Comparison of ENCODE assay signal across 1 cellular context in the genomic region with DNA sequence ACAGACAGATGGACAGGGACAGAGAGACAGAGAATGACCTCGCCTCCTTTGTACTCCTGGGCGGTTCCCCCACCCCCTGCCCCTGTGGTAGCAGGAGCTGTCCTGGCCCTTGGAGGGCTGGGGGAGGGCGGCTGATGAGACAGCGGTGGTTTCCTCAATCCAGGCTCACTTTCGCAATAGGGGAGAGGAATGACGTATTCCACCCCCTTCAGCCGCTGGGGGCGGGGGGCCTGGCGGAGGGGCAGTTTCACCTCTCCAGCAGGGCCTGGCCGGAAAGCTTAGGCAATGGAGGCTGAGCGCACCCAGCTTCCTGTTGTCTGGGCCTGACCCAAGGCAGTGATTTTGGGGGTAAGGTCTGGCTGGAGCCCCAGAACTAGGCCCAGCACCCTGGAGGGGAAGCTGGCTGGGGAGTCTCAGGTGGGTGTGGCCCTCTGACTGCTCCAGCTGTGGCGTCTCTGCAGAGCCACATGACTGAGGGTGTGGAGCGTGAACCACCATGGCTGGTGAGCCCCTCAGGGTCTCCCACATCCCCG.
TF ChIP-seq lines count a peak whose summit lies in the region.

No MANE protein-coding gene starts in this region.

TF ChIP-seq in K562, 482 proteins besides CTCF, POLR2A, EP300 and RAD21 (continued from another document and continues in another):
- TF ChIP-seq, protein P1, sequence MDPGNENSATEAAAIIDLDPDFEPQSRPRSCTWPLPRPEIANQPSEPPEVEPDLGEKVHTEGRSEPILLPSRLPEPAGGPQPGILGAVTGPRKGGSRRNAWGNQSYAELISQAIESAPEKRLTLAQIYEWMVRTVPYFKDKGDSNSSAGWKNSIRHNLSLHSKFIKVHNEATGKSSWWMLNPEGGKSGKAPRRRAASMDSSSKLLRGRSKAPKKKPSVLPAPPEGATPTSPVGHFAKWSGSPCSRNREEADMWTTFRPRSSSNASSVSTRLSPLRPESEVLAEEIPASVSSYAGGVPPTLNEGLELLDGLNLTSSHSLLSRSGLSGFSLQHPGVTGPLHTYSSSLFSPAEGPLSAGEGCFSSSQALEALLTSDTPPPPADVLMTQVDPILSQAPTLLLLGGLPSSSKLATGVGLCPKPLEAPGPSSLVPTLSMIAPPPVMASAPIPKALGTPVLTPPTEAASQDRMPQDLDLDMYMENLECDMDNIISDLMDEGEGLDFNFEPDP (CRISPR knock-in tag; IDR thresholded peaks at IDR 0.05) = no peak
- TF ChIP-seq SAP30 (IDR thresholded peaks at IDR 0.05; ENCODE audit: borderline replicate concordance, insufficient read depth, low read depth, low read length, poor library complexity, severe bottlenecking) = peak; percentile 60
- no peak for TF ChIP-seq ZNF347 (CRISPR knock-in tag; IDR thresholded peaks at IDR 0.05; ENCODE audit: low read depth)
- TF ChIP-seq HNRNPH1 (optimal IDR thresholded peaks at IDR 0.05; ENCODE audit: low read depth, low read length) = no peak
- peak; percentile 80 for TF ChIP-seq EP400 (IDR thresholded peaks at IDR 0.05)
- TF ChIP-seq, protein P2, sequence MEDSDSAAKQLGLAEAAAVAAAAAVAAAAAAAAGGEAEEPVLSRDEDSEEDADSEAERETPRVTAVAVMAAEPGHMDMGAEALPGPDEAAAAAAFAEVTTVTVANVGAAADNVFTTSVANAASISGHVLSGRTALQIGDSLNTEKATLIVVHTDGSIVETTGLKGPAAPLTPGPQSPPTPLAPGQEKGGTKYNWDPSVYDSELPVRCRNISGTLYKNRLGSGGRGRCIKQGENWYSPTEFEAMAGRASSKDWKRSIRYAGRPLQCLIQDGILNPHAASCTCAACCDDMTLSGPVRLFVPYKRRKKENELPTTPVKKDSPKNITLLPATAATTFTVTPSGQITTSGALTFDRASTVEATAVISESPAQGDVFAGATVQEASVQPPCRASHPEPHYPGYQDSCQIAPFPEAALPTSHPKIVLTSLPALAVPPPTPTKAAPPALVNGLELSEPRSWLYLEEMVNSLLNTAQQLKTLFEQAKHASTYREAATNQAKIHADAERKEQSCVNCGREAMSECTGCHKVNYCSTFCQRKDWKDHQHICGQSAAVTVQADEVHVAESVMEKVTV (CRISPR knock-in tag; IDR thresholded peaks at IDR 0.05) = no peak
- TF ChIP-seq KLF13 (tag; IDR thresholded peaks at IDR 0.05; ENCODE audit: borderline replicate concordance, low read depth) = peak; percentile 91; the same call in 1 of the 2 replicates
- TF ChIP-seq PCBP1 (IDR thresholded peaks at IDR 0.05; ENCODE audit: low read depth, low read length, poor library complexity, severe bottlenecking) = no peak
- TF ChIP-seq RBM25 (IDR thresholded peaks at IDR 0.05; ENCODE audit: low read depth, low read length, severe bottlenecking) = no peak
- TF ChIP-seq BMI1 (IDR thresholded peaks at IDR 0.05; ENCODE audit: low read length) = no peak
- no peak for TF ChIP-seq MAFF (IDR thresholded peaks at IDR 0.05; ENCODE audit: low read length)
- 0 out of 2 replicates have a peak, but pooled peaks have one; percentile 48 for TF ChIP-seq ZBTB1 (CRISPR knock-in tag; IDR thresholded peaks at IDR 0.05; ENCODE audit: borderline replicate concordance, low read depth)
- TF ChIP-seq, protein P3, sequence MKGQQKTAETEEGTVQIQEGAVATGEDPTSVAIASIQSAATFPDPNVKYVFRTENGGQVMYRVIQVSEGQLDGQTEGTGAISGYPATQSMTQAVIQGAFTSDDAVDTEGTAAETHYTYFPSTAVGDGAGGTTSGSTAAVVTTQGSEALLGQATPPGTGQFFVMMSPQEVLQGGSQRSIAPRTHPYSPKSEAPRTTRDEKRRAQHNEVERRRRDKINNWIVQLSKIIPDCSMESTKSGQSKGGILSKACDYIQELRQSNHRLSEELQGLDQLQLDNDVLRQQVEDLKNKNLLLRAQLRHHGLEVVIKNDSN (CRISPR knock-in tag; IDR thresholded peaks at IDR 0.05) = peak; percentile 48; the same call in 1 of the 2 replicates
- TF ChIP-seq CHD1 (IDR thresholded peaks at IDR 0.05; ENCODE audit: low read length) = no peak
- TF ChIP-seq CXXC5 (CRISPR knock-in tag; IDR thresholded peaks at IDR 0.05) = peak; percentile 66
- TF ChIP-seq SIN3A (IDR thresholded peaks at IDR 0.05; ENCODE audit: borderline replicate concordance in 2 of 2, control insufficient read depth in 1 of 2, low read depth in 2 of 2, low read length in 2 of 2) = peak; percentile 86 to 91; a peak in 3 of 4 replicates
- TF ChIP-seq, protein P4, sequence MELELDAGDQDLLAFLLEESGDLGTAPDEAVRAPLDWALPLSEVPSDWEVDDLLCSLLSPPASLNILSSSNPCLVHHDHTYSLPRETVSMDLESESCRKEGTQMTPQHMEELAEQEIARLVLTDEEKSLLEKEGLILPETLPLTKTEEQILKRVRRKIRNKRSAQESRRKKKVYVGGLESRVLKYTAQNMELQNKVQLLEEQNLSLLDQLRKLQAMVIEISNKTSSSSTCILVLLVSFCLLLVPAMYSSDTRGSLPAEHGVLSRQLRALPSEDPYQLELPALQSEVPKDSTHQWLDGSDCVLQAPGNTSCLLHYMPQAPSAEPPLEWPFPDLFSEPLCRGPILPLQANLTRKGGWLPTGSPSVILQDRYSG (tag; conservative IDR thresholded peaks at IDR 0.05; ENCODE audit: low read depth) = no peak
- no peak for TF ChIP-seq ZC3H11A (IDR thresholded peaks at IDR 0.05; ENCODE audit: low read depth, low read length)
- TF ChIP-seq HCFC1 (IDR thresholded peaks at IDR 0.05; ENCODE audit: low read depth, low read length) = peak; percentile 42
- TF ChIP-seq, protein P5, sequence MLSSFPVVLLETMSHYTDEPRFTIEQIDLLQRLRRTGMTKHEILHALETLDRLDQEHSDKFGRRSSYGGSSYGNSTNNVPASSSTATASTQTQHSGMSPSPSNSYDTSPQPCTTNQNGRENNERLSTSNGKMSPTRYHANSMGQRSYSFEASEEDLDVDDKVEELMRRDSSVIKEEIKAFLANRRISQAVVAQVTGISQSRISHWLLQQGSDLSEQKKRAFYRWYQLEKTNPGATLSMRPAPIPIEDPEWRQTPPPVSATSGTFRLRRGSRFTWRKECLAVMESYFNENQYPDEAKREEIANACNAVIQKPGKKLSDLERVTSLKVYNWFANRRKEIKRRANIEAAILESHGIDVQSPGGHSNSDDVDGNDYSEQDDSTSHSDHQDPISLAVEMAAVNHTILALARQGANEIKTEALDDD (IDR thresholded peaks at IDR 0.05) = no peak
- TF ChIP-seq, protein P6, sequence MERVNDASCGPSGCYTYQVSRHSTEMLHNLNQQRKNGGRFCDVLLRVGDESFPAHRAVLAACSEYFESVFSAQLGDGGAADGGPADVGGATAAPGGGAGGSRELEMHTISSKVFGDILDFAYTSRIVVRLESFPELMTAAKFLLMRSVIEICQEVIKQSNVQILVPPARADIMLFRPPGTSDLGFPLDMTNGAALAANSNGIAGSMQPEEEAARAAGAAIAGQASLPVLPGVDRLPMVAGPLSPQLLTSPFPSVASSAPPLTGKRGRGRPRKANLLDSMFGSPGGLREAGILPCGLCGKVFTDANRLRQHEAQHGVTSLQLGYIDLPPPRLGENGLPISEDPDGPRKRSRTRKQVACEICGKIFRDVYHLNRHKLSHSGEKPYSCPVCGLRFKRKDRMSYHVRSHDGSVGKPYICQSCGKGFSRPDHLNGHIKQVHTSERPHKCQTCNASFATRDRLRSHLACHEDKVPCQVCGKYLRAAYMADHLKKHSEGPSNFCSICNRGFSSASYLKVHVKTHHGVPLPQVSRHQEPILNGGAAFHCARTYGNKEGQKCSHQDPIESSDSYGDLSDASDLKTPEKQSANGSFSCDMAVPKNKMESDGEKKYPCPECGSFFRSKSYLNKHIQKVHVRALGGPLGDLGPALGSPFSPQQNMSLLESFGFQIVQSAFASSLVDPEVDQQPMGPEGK (CRISPR knock-in tag; IDR thresholded peaks at IDR 0.05; ENCODE audit: borderline replicate concordance) = no peak
- TF ChIP-seq ZNF584 (CRISPR knock-in tag; IDR thresholded peaks at IDR 0.05; ENCODE audit: low read depth) = no peak; the same call in 1 of the 2 replicates
- TF ChIP-seq KDM2B (CRISPR knock-in tag; IDR thresholded peaks at IDR 0.05) = no peak
- no peak for TF ChIP-seq POLR2B (IDR thresholded peaks at IDR 0.05; ENCODE audit: low read depth, partially characterized antibody)
- TF ChIP-seq CC2D1A (IDR thresholded peaks at IDR 0.05) = no peak
- no peak for TF ChIP-seq ZKSCAN1 (IDR thresholded peaks at IDR 0.05; ENCODE audit: low read depth, low read length)
- TF ChIP-seq NCOA4 (IDR thresholded peaks at IDR 0.05; ENCODE audit: partially characterized antibody) = no peak
- TF ChIP-seq, protein P7, sequence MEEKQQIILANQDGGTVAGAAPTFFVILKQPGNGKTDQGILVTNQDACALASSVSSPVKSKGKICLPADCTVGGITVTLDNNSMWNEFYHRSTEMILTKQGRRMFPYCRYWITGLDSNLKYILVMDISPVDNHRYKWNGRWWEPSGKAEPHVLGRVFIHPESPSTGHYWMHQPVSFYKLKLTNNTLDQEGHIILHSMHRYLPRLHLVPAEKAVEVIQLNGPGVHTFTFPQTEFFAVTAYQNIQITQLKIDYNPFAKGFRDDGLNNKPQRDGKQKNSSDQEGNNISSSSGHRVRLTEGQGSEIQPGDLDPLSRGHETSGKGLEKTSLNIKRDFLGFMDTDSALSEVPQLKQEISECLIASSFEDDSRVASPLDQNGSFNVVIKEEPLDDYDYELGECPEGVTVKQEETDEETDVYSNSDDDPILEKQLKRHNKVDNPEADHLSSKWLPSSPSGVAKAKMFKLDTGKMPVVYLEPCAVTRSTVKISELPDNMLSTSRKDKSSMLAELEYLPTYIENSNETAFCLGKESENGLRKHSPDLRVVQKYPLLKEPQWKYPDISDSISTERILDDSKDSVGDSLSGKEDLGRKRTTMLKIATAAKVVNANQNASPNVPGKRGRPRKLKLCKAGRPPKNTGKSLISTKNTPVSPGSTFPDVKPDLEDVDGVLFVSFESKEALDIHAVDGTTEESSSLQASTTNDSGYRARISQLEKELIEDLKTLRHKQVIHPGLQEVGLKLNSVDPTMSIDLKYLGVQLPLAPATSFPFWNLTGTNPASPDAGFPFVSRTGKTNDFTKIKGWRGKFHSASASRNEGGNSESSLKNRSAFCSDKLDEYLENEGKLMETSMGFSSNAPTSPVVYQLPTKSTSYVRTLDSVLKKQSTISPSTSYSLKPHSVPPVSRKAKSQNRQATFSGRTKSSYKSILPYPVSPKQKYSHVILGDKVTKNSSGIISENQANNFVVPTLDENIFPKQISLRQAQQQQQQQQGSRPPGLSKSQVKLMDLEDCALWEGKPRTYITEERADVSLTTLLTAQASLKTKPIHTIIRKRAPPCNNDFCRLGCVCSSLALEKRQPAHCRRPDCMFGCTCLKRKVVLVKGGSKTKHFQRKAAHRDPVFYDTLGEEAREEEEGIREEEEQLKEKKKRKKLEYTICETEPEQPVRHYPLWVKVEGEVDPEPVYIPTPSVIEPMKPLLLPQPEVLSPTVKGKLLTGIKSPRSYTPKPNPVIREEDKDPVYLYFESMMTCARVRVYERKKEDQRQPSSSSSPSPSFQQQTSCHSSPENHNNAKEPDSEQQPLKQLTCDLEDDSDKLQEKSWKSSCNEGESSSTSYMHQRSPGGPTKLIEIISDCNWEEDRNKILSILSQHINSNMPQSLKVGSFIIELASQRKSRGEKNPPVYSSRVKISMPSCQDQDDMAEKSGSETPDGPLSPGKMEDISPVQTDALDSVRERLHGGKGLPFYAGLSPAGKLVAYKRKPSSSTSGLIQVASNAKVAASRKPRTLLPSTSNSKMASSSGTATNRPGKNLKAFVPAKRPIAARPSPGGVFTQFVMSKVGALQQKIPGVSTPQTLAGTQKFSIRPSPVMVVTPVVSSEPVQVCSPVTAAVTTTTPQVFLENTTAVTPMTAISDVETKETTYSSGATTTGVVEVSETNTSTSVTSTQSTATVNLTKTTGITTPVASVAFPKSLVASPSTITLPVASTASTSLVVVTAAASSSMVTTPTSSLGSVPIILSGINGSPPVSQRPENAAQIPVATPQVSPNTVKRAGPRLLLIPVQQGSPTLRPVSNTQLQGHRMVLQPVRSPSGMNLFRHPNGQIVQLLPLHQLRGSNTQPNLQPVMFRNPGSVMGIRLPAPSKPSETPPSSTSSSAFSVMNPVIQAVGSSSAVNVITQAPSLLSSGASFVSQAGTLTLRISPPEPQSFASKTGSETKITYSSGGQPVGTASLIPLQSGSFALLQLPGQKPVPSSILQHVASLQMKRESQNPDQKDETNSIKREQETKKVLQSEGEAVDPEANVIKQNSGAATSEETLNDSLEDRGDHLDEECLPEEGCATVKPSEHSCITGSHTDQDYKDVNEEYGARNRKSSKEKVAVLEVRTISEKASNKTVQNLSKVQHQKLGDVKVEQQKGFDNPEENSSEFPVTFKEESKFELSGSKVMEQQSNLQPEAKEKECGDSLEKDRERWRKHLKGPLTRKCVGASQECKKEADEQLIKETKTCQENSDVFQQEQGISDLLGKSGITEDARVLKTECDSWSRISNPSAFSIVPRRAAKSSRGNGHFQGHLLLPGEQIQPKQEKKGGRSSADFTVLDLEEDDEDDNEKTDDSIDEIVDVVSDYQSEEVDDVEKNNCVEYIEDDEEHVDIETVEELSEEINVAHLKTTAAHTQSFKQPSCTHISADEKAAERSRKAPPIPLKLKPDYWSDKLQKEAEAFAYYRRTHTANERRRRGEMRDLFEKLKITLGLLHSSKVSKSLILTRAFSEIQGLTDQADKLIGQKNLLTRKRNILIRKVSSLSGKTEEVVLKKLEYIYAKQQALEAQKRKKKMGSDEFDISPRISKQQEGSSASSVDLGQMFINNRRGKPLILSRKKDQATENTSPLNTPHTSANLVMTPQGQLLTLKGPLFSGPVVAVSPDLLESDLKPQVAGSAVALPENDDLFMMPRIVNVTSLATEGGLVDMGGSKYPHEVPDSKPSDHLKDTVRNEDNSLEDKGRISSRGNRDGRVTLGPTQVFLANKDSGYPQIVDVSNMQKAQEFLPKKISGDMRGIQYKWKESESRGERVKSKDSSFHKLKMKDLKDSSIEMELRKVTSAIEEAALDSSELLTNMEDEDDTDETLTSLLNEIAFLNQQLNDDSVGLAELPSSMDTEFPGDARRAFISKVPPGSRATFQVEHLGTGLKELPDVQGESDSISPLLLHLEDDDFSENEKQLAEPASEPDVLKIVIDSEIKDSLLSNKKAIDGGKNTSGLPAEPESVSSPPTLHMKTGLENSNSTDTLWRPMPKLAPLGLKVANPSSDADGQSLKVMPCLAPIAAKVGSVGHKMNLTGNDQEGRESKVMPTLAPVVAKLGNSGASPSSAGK (IDR thresholded peaks at IDR 0.05) = no peak; the same call in 1 of the 2 replicates
- TF ChIP-seq MCM7 (IDR thresholded peaks at IDR 0.05) = no peak
- TF ChIP-seq ZKSCAN8 (CRISPR knock-in tag; IDR thresholded peaks at IDR 0.05) = no peak
- TF ChIP-seq ZNF444 (CRISPR knock-in tag; IDR thresholded peaks at IDR 0.05) = no peak
- no peak for TF ChIP-seq NFE2 (IDR thresholded peaks at IDR 0.05; ENCODE audit: low read depth)
- no peak for TF ChIP-seq HEY1 (CRISPR knock-in tag; IDR thresholded peaks at IDR 0.05; ENCODE audit: borderline replicate concordance)
- TF ChIP-seq, protein P8, sequence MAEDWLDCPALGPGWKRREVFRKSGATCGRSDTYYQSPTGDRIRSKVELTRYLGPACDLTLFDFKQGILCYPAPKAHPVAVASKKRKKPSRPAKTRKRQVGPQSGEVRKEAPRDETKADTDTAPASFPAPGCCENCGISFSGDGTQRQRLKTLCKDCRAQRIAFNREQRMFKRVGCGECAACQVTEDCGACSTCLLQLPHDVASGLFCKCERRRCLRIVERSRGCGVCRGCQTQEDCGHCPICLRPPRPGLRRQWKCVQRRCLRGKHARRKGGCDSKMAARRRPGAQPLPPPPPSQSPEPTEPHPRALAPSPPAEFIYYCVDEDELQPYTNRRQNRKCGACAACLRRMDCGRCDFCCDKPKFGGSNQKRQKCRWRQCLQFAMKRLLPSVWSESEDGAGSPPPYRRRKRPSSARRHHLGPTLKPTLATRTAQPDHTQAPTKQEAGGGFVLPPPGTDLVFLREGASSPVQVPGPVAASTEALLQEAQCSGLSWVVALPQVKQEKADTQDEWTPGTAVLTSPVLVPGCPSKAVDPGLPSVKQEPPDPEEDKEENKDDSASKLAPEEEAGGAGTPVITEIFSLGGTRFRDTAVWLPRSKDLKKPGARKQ (CRISPR knock-in tag; IDR thresholded peaks at IDR 0.05) = no peak
